In genomic region chr6:46210294-46210693, GRCh38 we compare ENCODE assay signal across 1 cellular context.
TF ChIP-seq lines count a peak whose summit lies in the region.

No MANE protein-coding gene starts in this region.

TF ChIP-seq in WTC11, 78 proteins besides CTCF, POLR2A, EP300 and RAD21 (continued from another document):
- TF ChIP-seq, protein P1, sequence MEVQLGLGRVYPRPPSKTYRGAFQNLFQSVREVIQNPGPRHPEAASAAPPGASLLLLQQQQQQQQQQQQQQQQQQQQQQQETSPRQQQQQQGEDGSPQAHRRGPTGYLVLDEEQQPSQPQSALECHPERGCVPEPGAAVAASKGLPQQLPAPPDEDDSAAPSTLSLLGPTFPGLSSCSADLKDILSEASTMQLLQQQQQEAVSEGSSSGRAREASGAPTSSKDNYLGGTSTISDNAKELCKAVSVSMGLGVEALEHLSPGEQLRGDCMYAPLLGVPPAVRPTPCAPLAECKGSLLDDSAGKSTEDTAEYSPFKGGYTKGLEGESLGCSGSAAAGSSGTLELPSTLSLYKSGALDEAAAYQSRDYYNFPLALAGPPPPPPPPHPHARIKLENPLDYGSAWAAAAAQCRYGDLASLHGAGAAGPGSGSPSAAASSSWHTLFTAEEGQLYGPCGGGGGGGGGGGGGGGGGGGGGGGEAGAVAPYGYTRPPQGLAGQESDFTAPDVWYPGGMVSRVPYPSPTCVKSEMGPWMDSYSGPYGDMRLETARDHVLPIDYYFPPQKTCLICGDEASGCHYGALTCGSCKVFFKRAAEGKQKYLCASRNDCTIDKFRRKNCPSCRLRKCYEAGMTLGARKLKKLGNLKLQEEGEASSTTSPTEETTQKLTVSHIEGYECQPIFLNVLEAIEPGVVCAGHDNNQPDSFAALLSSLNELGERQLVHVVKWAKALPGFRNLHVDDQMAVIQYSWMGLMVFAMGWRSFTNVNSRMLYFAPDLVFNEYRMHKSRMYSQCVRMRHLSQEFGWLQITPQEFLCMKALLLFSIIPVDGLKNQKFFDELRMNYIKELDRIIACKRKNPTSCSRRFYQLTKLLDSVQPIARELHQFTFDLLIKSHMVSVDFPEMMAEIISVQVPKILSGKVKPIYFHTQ (CRISPR knock-in tag; IDR thresholded peaks at IDR 0.05): no peak
- TF ChIP-seq, protein P2, sequence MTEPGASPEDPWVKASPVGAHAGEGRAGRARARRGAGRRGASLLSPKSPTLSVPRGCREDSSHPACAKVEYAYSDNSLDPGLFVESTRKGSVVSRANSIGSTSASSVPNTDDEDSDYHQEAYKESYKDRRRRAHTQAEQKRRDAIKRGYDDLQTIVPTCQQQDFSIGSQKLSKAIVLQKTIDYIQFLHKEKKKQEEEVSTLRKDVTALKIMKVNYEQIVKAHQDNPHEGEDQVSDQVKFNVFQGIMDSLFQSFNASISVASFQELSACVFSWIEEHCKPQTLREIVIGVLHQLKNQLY (CRISPR knock-in tag; IDR thresholded peaks at IDR 0.05): no peak
- TF ChIP-seq GTF2I (CRISPR knock-in tag; conservative IDR thresholded peaks at IDR 0.05) (no peak), TEAD4 (CRISPR knock-in tag; IDR thresholded peaks at IDR 0.05) (no peak), ZSCAN18 (CRISPR knock-in tag; IDR thresholded peaks at IDR 0.05) (no peak), USF2 (CRISPR knock-in tag; IDR thresholded peaks at IDR 0.05) (no peak), ZNF219 (CRISPR knock-in tag; IDR thresholded peaks at IDR 0.05; ENCODE audit: borderline replicate concordance) (no peak), ZNF416 (CRISPR knock-in tag; IDR thresholded peaks at IDR 0.05) (no peak), ETV6 (CRISPR knock-in tag; IDR thresholded peaks at IDR 0.05) (no peak), JAZF1 (CRISPR knock-in tag; IDR thresholded peaks at IDR 0.05) (no peak), MAX (CRISPR knock-in tag; IDR thresholded peaks at IDR 0.05) (no peak), ERG (CRISPR knock-in tag; IDR thresholded peaks at IDR 0.05) (no peak), RORB (CRISPR knock-in tag; IDR thresholded peaks at IDR 0.05) (no peak)
- TF ChIP-seq, protein P3, sequence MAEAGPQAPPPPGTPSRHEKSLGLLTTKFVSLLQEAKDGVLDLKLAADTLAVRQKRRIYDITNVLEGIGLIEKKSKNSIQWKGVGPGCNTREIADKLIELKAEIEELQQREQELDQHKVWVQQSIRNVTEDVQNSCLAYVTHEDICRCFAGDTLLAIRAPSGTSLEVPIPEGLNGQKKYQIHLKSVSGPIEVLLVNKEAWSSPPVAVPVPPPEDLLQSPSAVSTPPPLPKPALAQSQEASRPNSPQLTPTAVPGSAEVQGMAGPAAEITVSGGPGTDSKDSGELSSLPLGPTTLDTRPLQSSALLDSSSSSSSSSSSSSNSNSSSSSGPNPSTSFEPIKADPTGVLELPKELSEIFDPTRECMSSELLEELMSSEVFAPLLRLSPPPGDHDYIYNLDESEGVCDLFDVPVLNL (CRISPR knock-in tag; IDR thresholded peaks at IDR 0.05; ENCODE audit: borderline replicate concordance, low read depth): no peak
